ENCODE assay signal across 24 cellular contexts in genomic region chr7:84484502-84485079, GRCh38.
A peak's percentile ranks its signal among the peaks of the same experiment; 100 is the strongest.
DNase-seq lines count a peak whose midpoint lies in the region; ATAC-seq, FAIRE-seq and TF ChIP-seq lines count a peak whose summit lies in the region.
"Had no signal": no experiment of that assay in that cellular context is flagged by ENCODE, and none has a peak within 500 bp of the region (broad histone marks: within the 10 kb centered on the region; RNA-seq: fewer than 3 reads in every experiment).

No MANE protein-coding gene starts in this region.

- peak overlapping the region; percentile 42 for H3K56ac ChIP-seq in H1 (replicated peaks; ENCODE audit: insufficient read length, low read depth, low read length)

- no peak overlapping the region for H2AK5ac ChIP-seq in H1 (ENCODE audit: low read depth, low read length)

- POLR2A ChIA-PET in A549 (lab: Yijun Ruan, JAX) (no interaction called here), H1 (lab: Charles Lee; ENCODE audit: partially characterized antibody) (no interaction called here)

- no peak overlapping the region for H4K5ac ChIP-seq in H1 (ENCODE audit: insufficient read length, low read depth, low read length)

- H3K79me2 ChIP-seq in GM23248 (ENCODE audit: insufficient read depth) = 0 out of 2 replicates have a peak, but pooled peaks cover 3% of the 10 kb centered on the region
- no peaks in the 10 kb centered on the region for H3K79me2 ChIP-seq in H1 (ENCODE audit: control insufficient read depth in 1 of 2, insufficient read depth in 2 of 2, low read length in 2 of 2)

- H3K4me3 Mint-ChIP-seq in stimulated activated effector memory CD8-positive, alpha-beta T cell treated with anti-CD3 and anti-CD28 coated beads, Interleukin-12 subunit alpha, Interleukin-12 subunit beta, amount 100 ng/mL, for 72 hours = no peak overlapping the region
- H3K4me3 Mint-ChIP-seq: activated CD8-positive, alpha-beta T cell treated with anti-CD3 and anti-CD28 coated beads, Interleukin-2, amount 10 ng/mL, durations not matched to agents 7 days and 5 days; activated naive CD8-positive, alpha-beta T cell treated with anti-CD3 and anti-CD28 coated beads for 36 hours; mesothelial cell of epicardium; naive thymus-derived CD4-positive, alpha-beta T cell had no signal

- no peaks in the 10 kb centered on the region for H4K20me1 ChIP-seq in GM23248 (ENCODE audit: insufficient read depth)
- H4K20me1 ChIP-seq in H1 (replicated peaks in 1 of 2; ENCODE audit: control insufficient read depth in 1 of 2, insufficient read depth in 2 of 2, low read length in 2 of 2) = no peaks in the 10 kb centered on the region
- H4K20me1 ChIP-seq: BLaER1 had no signal

- H3K18ac ChIP-seq in H1 (ENCODE audit: extremely low read depth, low read length) = no peak overlapping the region

- no peak overlapping the region for H2BK120ac ChIP-seq in H1 (replicated peaks; ENCODE audit: low read depth, low read length)

- WGBS in A549 (ENCODE audit: missing lambda C conversion rate) = 57% methylated on average over 3 of the region's 3 CpGs
- 65 to 69% methylated on average over 3 of the region's 3 CpGs for WGBS in GM23248 (ENCODE audit: low coverage in 1 of 2, low lambda C conversion rate in 2 of 2, missing lambda C conversion rate in 2 of 2), 2 experiments
- WGBS in H1 (ENCODE audit: extremely low coverage in 1 of 2, insufficient coverage in 1 of 2, insufficient read length in 1 of 2, insufficient replicate concordance in 2 of 2, low coverage in 1 of 2, low lambda C conversion rate in 2 of 2, missing lambda C conversion rate in 1 of 2), 2 experiments = 93% methylated on average over 3 of the region's 3 CpGs; no CpG with 5 or more reads in 1 of the 2 experiments

- H2BK12ac ChIP-seq in H1 (ENCODE audit: low read depth, low read length) = no peak overlapping the region

- ATAC-seq in A549 (peak in 1 of 2 experiments; percentile 59; a peak in 3 of 6 replicates), GM18909 (IDR thresholded peaks at IDR 0.05; ENCODE audit: poor library complexity, unreplicated experiment) (no peak)
- no peak for ATAC-seq in stimulated activated effector memory CD8-positive, alpha-beta T cell treated with anti-CD3 and anti-CD28 coated beads, Interleukin-12 subunit alpha, Interleukin-12 subunit beta, amount 100 ng/mL, for 72 hours
- ATAC-seq: activated CD8-positive, alpha-beta T cell treated with anti-CD3 and anti-CD28 coated beads, Interleukin-2, amount 10 ng/mL, durations not matched to agents 7 days and 5 days; naive thymus-derived CD4-positive, alpha-beta T cell; psoas muscle had no signal

- DNase-seq in A549 (ENCODE audit: low read depth in 1 of 2, low spot score in 1 of 2) (peak in 1 of 2 experiments; percentile 43), GM23248 (peak; percentile 28), MG63 (peak; percentile 37), H1 (ENCODE audit: low read depth in 1 of 2, low spot score in 2 of 2) (no peak), urothelium cell line (ENCODE audit: low spot score) (no peak)
- DNase-seq in stimulated activated CD8-positive, alpha-beta memory T cell treated with anti-CD3 and anti-CD28 coated beads, Interleukin-4, amount 100 ng/mL, for 48 hours = no peak
- DNase-seq in stimulated activated effector memory CD8-positive, alpha-beta T cell treated with anti-CD3 and anti-CD28 coated beads, Interleukin-12 subunit alpha, Interleukin-12 subunit beta, amount 100 ng/mL, for 72 hours (ENCODE audit: low spot score in 2 of 2) = no peak
- DNase-seq: activated CD8-positive, alpha-beta T cell treated with anti-CD3 and anti-CD28 coated beads, Interleukin-2, amount 10 ng/mL, durations not matched to agents 7 days and 5 days; activated naive CD8-positive, alpha-beta T cell treated with anti-CD3 and anti-CD28 coated beads for 36 hours; GF-D8; naive thymus-derived CD4-positive, alpha-beta T cell; NCI-H1436 treated with DMSO at 0.1 percent for 48 hours; NCI-H748 treated with DMSO at 0.1 percent for 48 hours; psoas muscle; RPMI8226; stomach; T-helper 2 cell; thyroid gland had no signal

- H3K9ac ChIP-seq in GM23248 (no peak overlapping the region), H1 (replicated peaks in 1 of 4; ENCODE audit: extremely low read depth in 1 of 4, low read depth in 3 of 4, low read length in 3 of 4) (no peak overlapping the region)
- H3K9ac ChIP-seq: BLaER1 had no signal

- no peaks in the 10 kb centered on the region for H3K36me3 ChIP-seq in GM23248 (ENCODE audit: low read depth)
- peaks cover 3% of the 10 kb centered on the region; the same call in 1 of the 2 replicates for H3K36me3 ChIP-seq in MG63
- H3K36me3 ChIP-seq in H1 (ENCODE audit: control insufficient read depth in 2 of 4, insufficient read depth in 4 of 4, low read length in 3 of 4) = no peaks in the 10 kb centered on the region
- H3K36me3 ChIP-seq: ascending aorta, BLaER1, stomach, thyroid gland had no signal

- no peak overlapping the region for H2BK20ac ChIP-seq in H1 (ENCODE audit: low read length)

- H3K9me3 Mint-ChIP-seq in stimulated activated effector memory CD8-positive, alpha-beta T cell treated with anti-CD3 and anti-CD28 coated beads, Interleukin-12 subunit alpha, Interleukin-12 subunit beta, amount 100 ng/mL, for 72 hours = peaks cover 4% of the 10 kb centered on the region
- H3K9me3 Mint-ChIP-seq: activated naive CD8-positive, alpha-beta T cell treated with anti-CD3 and anti-CD28 coated beads for 36 hours; mesothelial cell of epicardium; naive thymus-derived CD4-positive, alpha-beta T cell had no signal

- H3K79me1 ChIP-seq in H1 (ENCODE audit: low read depth, low read length) = no peaks in the 10 kb centered on the region

- FAIRE-seq in A549 (lab: Jason Lieb, UNC) (peak; percentile 59), H1 (lab: Jason Lieb, UNC) (no peak), urothelium cell line (lab: Jason Lieb, UNC) (no peak)
- FAIRE-seq: endometrium, keratinocyte had no signal

- TF ChIP-seq EP300 in A549 (IDR thresholded peaks at IDR 0.05) (no peak), H1 (IDR thresholded peaks at IDR 0.05; ENCODE audit: borderline replicate concordance in 1 of 2, low read depth in 2 of 2, low read length in 2 of 2) (no peak)

- no peak overlapping the region for H4K91ac ChIP-seq in H1 (replicated peaks; ENCODE audit: insufficient read length, low read length)

- no peak for TF ChIP-seq POLR2A in A549 (IDR thresholded peaks at IDR 0.05; ENCODE audit: low read length)
- TF ChIP-seq POLR2A in H1 (IDR thresholded peaks at IDR 0.05; ENCODE audit: control extremely low read depth in 1 of 2, low read depth in 2 of 2, low read length in 2 of 2) = no peak

- H3F3A ChIP-seq in GM23248 (ENCODE audit: insufficient read depth) = no peaks in the 10 kb centered on the region; the same call in 1 of the 2 replicates

- no peak overlapping the region for H3K27ac ChIP-seq in A549
- H3K27ac ChIP-seq in GM23248 = no peak overlapping the region
- no peak overlapping the region for H3K27ac ChIP-seq in H1 (ENCODE audit: low read depth, low read length)
- H3K27ac ChIP-seq: ascending aorta, BLaER1, psoas muscle, stomach, thyroid gland had no signal

- TF ChIP-seq RAD21 in A549 (conservative IDR thresholded peaks at IDR 0.05 in 1 of 2, IDR thresholded peaks at IDR 0.05 in 1 of 2) = no peak
- TF ChIP-seq RAD21 in H1 (IDR thresholded peaks at IDR 0.05 in 1 of 2, conservative IDR thresholded peaks at IDR 0.05 in 1 of 2; ENCODE audit: low read depth in 2 of 2, low read length in 2 of 2) = no peak

- no peak overlapping the region for H2BK5ac ChIP-seq in H1 (ENCODE audit: low read depth, low read length)

- in situ Hi-C loops in GM23248 (cut with MboI) = loop anchor here (5.0 to 25.0 kb wide), 2 partner anchors 533 to 1353 kb away; no protein-coding TSS in a partner anchor

- H3K36me3 Mint-ChIP-seq in stimulated activated effector memory CD8-positive, alpha-beta T cell treated with anti-CD3 and anti-CD28 coated beads, Interleukin-12 subunit alpha, Interleukin-12 subunit beta, amount 100 ng/mL, for 72 hours = no peaks in the 10 kb centered on the region
- H3K36me3 Mint-ChIP-seq: activated naive CD8-positive, alpha-beta T cell treated with anti-CD3 and anti-CD28 coated beads for 36 hours; mesothelial cell of epicardium; naive thymus-derived CD4-positive, alpha-beta T cell had no signal

- no peak overlapping the region for H2BK15ac ChIP-seq in H1 (ENCODE audit: low read length)

- no peaks in the 10 kb centered on the region for H3K9me2 ChIP-seq in GM23248 (ENCODE audit: insufficient read depth)

- CTCF ChIA-PET in A549 (lab: Yijun Ruan, JAX) (no interaction called here), H1 (lab: Charles Lee; ENCODE audit: partially characterized antibody) (no interaction called here)

- H2AFZ ChIP-seq in GM23248 (no peak overlapping the region), H1 (ENCODE audit: low read length) (no peak overlapping the region)

- no peak overlapping the region for H3K4ac ChIP-seq in H1 (replicated peaks; ENCODE audit: insufficient read length, low read depth, low read length)

- no peaks in the 10 kb centered on the region for H3K23me2 ChIP-seq in H1 (ENCODE audit: low read depth, low read length)

- no peak overlapping the region for H3K23ac ChIP-seq in H1 (ENCODE audit: insufficient read length)

- H3K4me3 ChIP-seq in A549 = no peak overlapping the region
- H3K4me3 ChIP-seq in GM23248 = no peak overlapping the region
- no peak overlapping the region for H3K4me3 ChIP-seq in MG63
- no peak overlapping the region for H3K4me3 ChIP-seq in H1 (ENCODE audit: extremely low read depth in 1 of 4, insufficient read depth in 2 of 4, low read depth in 3 of 4, low read length in 4 of 4)
- H3K4me3 ChIP-seq: ascending aorta, BLaER1, psoas muscle, stomach, thyroid gland had no signal

- no peak overlapping the region for H3K27ac Mint-ChIP-seq in stimulated activated effector memory CD8-positive, alpha-beta T cell treated with anti-CD3 and anti-CD28 coated beads, Interleukin-12 subunit alpha, Interleukin-12 subunit beta, amount 100 ng/mL, for 72 hours
- H3K27ac Mint-ChIP-seq: activated CD8-positive, alpha-beta T cell treated with anti-CD3 and anti-CD28 coated beads, Interleukin-2, amount 10 ng/mL, durations not matched to agents 7 days and 5 days; activated naive CD8-positive, alpha-beta T cell treated with anti-CD3 and anti-CD28 coated beads for 36 hours; mesothelial cell of epicardium; naive thymus-derived CD4-positive, alpha-beta T cell had no signal

- H3K4me1 Mint-ChIP-seq in stimulated activated effector memory CD8-positive, alpha-beta T cell treated with anti-CD3 and anti-CD28 coated beads, Interleukin-12 subunit alpha, Interleukin-12 subunit beta, amount 100 ng/mL, for 72 hours = no peaks in the 10 kb centered on the region
- H3K4me1 Mint-ChIP-seq: activated naive CD8-positive, alpha-beta T cell treated with anti-CD3 and anti-CD28 coated beads for 36 hours; naive thymus-derived CD4-positive, alpha-beta T cell had no signal

- no peak overlapping the region for H3K14ac ChIP-seq in H1 (ENCODE audit: insufficient read length)

- H3K4me2 ChIP-seq in A549 (peak overlapping the region; percentile 30; the same call in 2 of the 3 replicates), GM23248 (ENCODE audit: unreplicated experiment) (no peak overlapping the region), H1 (ENCODE audit: insufficient read depth in 1 of 2, low read depth in 2 of 2, low read length in 2 of 2) (no peak overlapping the region)
- H3K4me2 ChIP-seq: BLaER1 had no signal

- H3K27me3 ChIP-seq in GM23248 (replicated peaks; ENCODE audit: insufficient read depth) (no peaks in the 10 kb centered on the region), MG63 (no peaks in the 10 kb centered on the region), H1 (replicated peaks in 1 of 4; ENCODE audit: control insufficient read depth in 3 of 4, extremely low read depth in 1 of 4, insufficient read depth in 3 of 4, low read length in 3 of 4) (no peaks in the 10 kb centered on the region)
- H3K27me3 ChIP-seq: ascending aorta, BLaER1, stomach, thyroid gland had no signal

- no peak for TF ChIP-seq CTCF in A549 (IDR thresholded peaks at IDR 0.05)
- TF ChIP-seq CTCF in H1 (IDR thresholded peaks at IDR 0.05; ENCODE audit: control extremely low read depth in 1 of 3, insufficient read depth in 1 of 3, low read depth in 1 of 3, low read length in 3 of 3) = no peak

- H4K8ac ChIP-seq in H1 (ENCODE audit: extremely low read depth, insufficient read depth, low read length) = no peak overlapping the region

- H3K9me3 ChIP-seq in A549 = no peaks in the 10 kb centered on the region
- H3K9me3 ChIP-seq in GM23248 (ENCODE audit: low read depth) = no peaks in the 10 kb centered on the region
- no peaks in the 10 kb centered on the region; the same call in 1 of the 2 replicates for H3K9me3 ChIP-seq in MG63
- H3K9me3 ChIP-seq in H1 (ENCODE audit: insufficient read depth in 2 of 2, low read depth in 1 of 2, low read length in 1 of 2) = no peaks in the 10 kb centered on the region
- H3K9me3 ChIP-seq: ascending aorta, BLaER1, psoas muscle, stomach, thyroid gland had no signal

- H3K4me1 ChIP-seq in A549 (peaks cover 15% of the 10 kb centered on the region), GM23248 (ENCODE audit: insufficient read depth) (peaks cover 6% of the 10 kb centered on the region; the same call in 1 of the 2 replicates), H1 (replicated peaks in 1 of 4; ENCODE audit: control insufficient read depth in 3 of 4, insufficient read depth in 4 of 4, low read length in 3 of 4) (no peaks in the 10 kb centered on the region)
- H3K4me1 ChIP-seq: ascending aorta, BLaER1, psoas muscle, thyroid gland had no signal

Comparison
In these comparisons a context has a peak if more than half of its experiments do, and no peak if none do; other contexts are left out.
1. DNase-seq: peak in GM23248 (single experiment) and MG63 (single experiment); none in H1 (0 of 2), stimulated activated CD8-positive, alpha-beta memory T cell treated with anti-CD3 and anti-CD28 coated beads, Interleukin-4, amount 100 ng/mL, for 48 hours (single experiment), stimulated activated effector memory CD8-positive, alpha-beta T cell treated with anti-CD3 and anti-CD28 coated beads, Interleukin-12 subunit alpha, Interleukin-12 subunit beta, amount 100 ng/mL, for 72 hours (0 of 2) and urothelium cell line (single experiment).